1 cellular context compared by ENCODE assay signal in genomic region chr16:65783709-65784474, GRCh38.
TF ChIP-seq lines count a peak whose summit lies in the region.

No MANE protein-coding gene starts in this region.

TF ChIP-seq in HepG2, 621 proteins besides CTCF, POLR2A, EP300 and RAD21:
- TF ChIP-seq LCORL (IDR thresholded peaks at IDR 0.05): peak; percentile 95
- TF ChIP-seq LCORL (CRISPR knock-in tag; IDR thresholded peaks at IDR 0.05): no peak
- TF ChIP-seq HDAC1 (CRISPR knock-in tag; IDR thresholded peaks at IDR 0.05): no peak
TF ChIP-seq in HepG2: peak in this region for 1.
